8 cellular contexts compared by ENCODE assay signal in the genomic region with DNA sequence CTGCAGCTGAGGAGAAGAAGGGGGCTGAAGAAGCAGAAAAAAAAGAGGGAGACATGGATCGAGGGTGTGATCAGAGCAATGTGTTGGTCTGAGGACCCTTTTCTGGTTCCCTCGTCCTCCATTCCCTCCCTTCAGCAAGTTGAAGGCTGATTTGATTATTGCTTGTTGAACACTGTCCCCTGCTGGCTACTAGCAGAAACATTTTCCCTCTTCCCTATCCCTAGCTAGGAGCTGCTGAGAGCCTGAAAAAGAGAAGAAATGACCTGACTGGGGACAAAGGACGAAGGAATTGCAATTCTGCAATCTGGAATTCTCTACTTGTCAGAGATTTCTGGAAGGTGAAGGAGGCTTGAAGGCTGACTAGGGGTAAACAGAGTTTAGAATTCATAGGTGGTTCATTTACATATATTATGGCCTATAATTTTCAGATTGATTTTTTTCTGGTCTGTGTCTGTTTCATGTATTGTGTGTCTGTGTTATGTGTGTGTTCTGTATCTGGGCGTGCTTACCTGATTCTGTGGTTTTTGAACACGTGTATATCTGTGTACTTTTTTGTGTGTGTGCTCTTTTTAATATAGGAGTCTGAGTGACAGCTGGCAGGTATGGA. TPM values are rescaled to one million over a fixed set of nuclear protein-coding genes. Genes with fewer than 3 reads are reported as not detected.
DNase-seq lines count a peak whose midpoint lies in the region; TF ChIP-seq lines count a peak whose summit lies in the region.

No MANE protein-coding gene starts in this region.

- no peak overlapping the region for H3K9ac ChIP-seq in liver (ENCODE audit: low read depth in 1 of 2, low read length in 2 of 2)

- DNase-seq in Caki2 (ENCODE audit: low read depth) = peak; percentile 50
- DNase-seq in GM19240 (ENCODE audit: insufficient read length, low spot score) = peak; percentile 59
- DNase-seq in NCI-H1092 (lab: John Stamatoyannopoulos, UW) = peak; percentile 41
- peak; percentile 82 for DNase-seq in SK-MEL-5 (ENCODE audit: low read depth, low spot score)
- peak in 2 of 10 donors; percentile 50 to 60 for DNase-seq in dorsolateral prefrontal cortex
- DNase-seq in testis = peak; percentile 33
- DNase-seq in NK-92 (lab: John Stamatoyannopoulos, UW; ENCODE audit: unreplicated experiment) = no peak

- H3K9me3 ChIP-seq in liver (ENCODE audit: control insufficient read depth in 4 of 4, low read length in 3 of 4) (no peaks in the 10 kb centered on the region), testis (no peaks in the 10 kb centered on the region)

- in situ Hi-C loops in Caki2 (cut with HindIII; ENCODE audit: low pct_unique_long_range_greater_than_20kb, low sequenced_read_pairs) (no loop called here), SK-MEL-5 (cut with HindIII; ENCODE audit: low pct_unique_long_range_greater_than_20kb, low sequenced_read_pairs) (no loop called here)

- peak overlapping the region in 53 of 59 donors; percentile 50 to 92 (median 78) for H3K27ac ChIP-seq in dorsolateral prefrontal cortex
- no peak overlapping the region for H3K27ac ChIP-seq in liver (ENCODE audit: low read depth in 1 of 2, low read length in 2 of 2)
- H3K27ac ChIP-seq in testis = no peak overlapping the region

- H3K4me1 ChIP-seq in liver (ENCODE audit: control insufficient read depth in 4 of 4, insufficient read depth in 4 of 4, low read length in 3 of 4) = peaks cover 0 to 7% (median 1%) of the 10 kb centered on the region in 4 donors
- peaks cover 18% of the 10 kb centered on the region for H3K4me1 ChIP-seq in testis

- 12% methylated on average over 5 of the region's 5 CpGs for WGBS in liver
- WGBS in testis, 2 donors = 43 to 51% methylated on average over 5 of the region's 5 CpGs

- H3K36me3 ChIP-seq in liver (ENCODE audit: control insufficient read depth in 4 of 4, insufficient read depth in 3 of 4, low read depth in 1 of 4, low read length in 3 of 4) (no peaks in the 10 kb centered on the region), testis (ENCODE audit: low read depth, missing control alignments) (no peaks in the 10 kb centered on the region)

- TF ChIP-seq RAD21 in liver (IDR thresholded peaks at IDR 0.05) = peak; percentile 95 to 98

- TF ChIP-seq CTCF in dorsolateral prefrontal cortex (IDR thresholded peaks at IDR 0.05 in 54 of 56, conservative IDR thresholded peaks at IDR 0.05 in 2 of 56; ENCODE audit: low read depth in 1 of 56, partially characterized antibody in 56 of 56) (peak; percentile 80 to 98 (median 93)), liver (IDR thresholded peaks at IDR 0.05; ENCODE audit: low read depth, low read length, missing input control) (peak; percentile 93), testis (IDR thresholded peaks at IDR 0.05) (peak; percentile 68 to 89 (median 86))

- no peak for TF ChIP-seq POLR2A in testis (IDR thresholded peaks at IDR 0.05)

- intact Hi-C loops in dorsolateral prefrontal cortex (cut with DNase I) (loop anchor here (5.0 to 10.0 kb wide), 5 partner anchors 112 to 439 kb away; partner anchors contain the start of genes CASQ1 (in 1 of the 2) and DCAF8 (in 1 of the 2)), testis (cut with DNase I; ENCODE audit: low total_unique reads) (no loop called here)

- H3K4me3 ChIP-seq in dorsolateral prefrontal cortex = peak overlapping the region in 8 of 59 donors; percentile 2 to 35 (median 16)
- no peak overlapping the region for H3K4me3 ChIP-seq in liver (ENCODE audit: low read depth in 1 of 3, low read length in 3 of 3)
- H3K4me3 ChIP-seq in testis = no peak overlapping the region

- H3K27me3 ChIP-seq in dorsolateral prefrontal cortex (no peaks in the 10 kb centered on the region), liver (ENCODE audit: control insufficient read depth in 4 of 4, insufficient read depth in 4 of 4, low read length in 3 of 4) (no peaks in the 10 kb centered on the region), testis (no peaks in the 10 kb centered on the region)

TF ChIP-seq in liver, 16 proteins besides CTCF, POLR2A, EP300 and RAD21:
- no peak for TF ChIP-seq ATF3 (IDR thresholded peaks at IDR 0.05)
- no peak for TF ChIP-seq RXRA (IDR thresholded peaks at IDR 0.05)
- peak; percentile 60 for TF ChIP-seq YY1 (IDR thresholded peaks at IDR 0.05)
- TF ChIP-seq FOXA2 (IDR thresholded peaks at IDR 0.05) = peak; percentile 8

RNA-seq across cellular contexts. Expression of gene NHLH1, which starts 9.8 kb away (rescaled TPM):
- not detected in 2 replicates for total RNA-seq in Caki2 (2014; rRNA removed; shearing (Covaris generic); ENCODE audit: low replicate concordance)
- total RNA-seq in SK-MEL-5 (2014; rRNA removed; shearing (Covaris generic)) = not detected in 2 replicates
- polyA plus RNA-seq in SK-MEL-5 (2015; cell fraction: cytosol; rRNA removed) = 0.02 TPM in 1 of 2 replicates, not detected in the other
- polyA plus RNA-seq in SK-MEL-5 (2015; cell fraction: nucleus; rRNA removed) = 1.1 TPM in 1 of 2 replicates, not detected in the other
- total RNA-seq in dorsolateral prefrontal cortex (1 to 10 TPM in 50 of 120 experiments, under 1 TPM in 68, not detected in 2; 0.18 to 3.4 (median 0.90) TPM), liver (under 1 TPM in 1 of 2 donors, not detected in 1; 0.08 TPM), testis (under 1 TPM; 0.37 to 0.63 TPM)
- polyA plus RNA-seq in liver (not detected), testis (ENCODE audit: insufficient read depth, low read depth, low replicate concordance) (0.20 TPM)

RNA-seq across cellular contexts. Expression of gene VANGL2, which starts 23.7 kb away (rescaled TPM):
- total RNA-seq in Caki2 (2014; rRNA removed; shearing (Covaris generic); ENCODE audit: low replicate concordance) = not detected in 2 replicates
- total RNA-seq in SK-MEL-5 (2014; rRNA removed; shearing (Covaris generic)) = 1.8 and 2.0 TPM in 2 replicates
- 7.3 and 8.9 TPM in 2 replicates for polyA plus RNA-seq in SK-MEL-5 (2015; cell fraction: cytosol; rRNA removed)
- polyA plus RNA-seq in SK-MEL-5 (2015; cell fraction: nucleus; rRNA removed) = 8.5 and 10.9 TPM in 2 replicates
- total RNA-seq in dorsolateral prefrontal cortex = 10 to 100 TPM in 25 of 120 experiments, 1 to 10 TPM in 95; 3.5 to 15.6 (median 8.0) TPM
- 1 to 10 TPM in 1 of 2 donors, under 1 TPM in 1; 0.17 to 1.4 TPM for total RNA-seq in liver
- polyA plus RNA-seq in liver = under 1 TPM; 0.07 to 0.08 TPM
- 1 to 10 TPM; 3.6 to 3.8 TPM for total RNA-seq in testis
- polyA plus RNA-seq in testis (ENCODE audit: insufficient read depth, low read depth, low replicate concordance) = 5.9 TPM

RNA-seq across cellular contexts. Expression of gene NCSTN, which starts 33.4 kb away (rescaled TPM):
- 47.8 and 48.8 TPM in 2 replicates for total RNA-seq in Caki2 (2014; rRNA removed; shearing (Covaris generic); ENCODE audit: low replicate concordance)
- total RNA-seq in SK-MEL-5 (2014; rRNA removed; shearing (Covaris generic)) = 85.8 and 87.3 TPM in 2 replicates
- polyA plus RNA-seq in SK-MEL-5 (2015; cell fraction: cytosol; rRNA removed) = 201 and 219 TPM in 2 replicates
- 166 and 181 TPM in 2 replicates for polyA plus RNA-seq in SK-MEL-5 (2015; cell fraction: nucleus; rRNA removed)
- total RNA-seq in dorsolateral prefrontal cortex (10 to 100 TPM; 44.1 to 95.7 (median 60.5) TPM), liver (10 to 100 TPM; 36.1 to 44.6 TPM), testis (100 to 1,000 TPM; 109 to 112 TPM)
- polyA plus RNA-seq in liver (10 to 100 TPM; 32.2 to 39.0 TPM), testis (ENCODE audit: insufficient read depth, low read depth, low replicate concordance) (115 TPM)

RNA-seq across cellular contexts. Expression of gene COPA, which starts 33.6 kb away (rescaled TPM):
- 80.5 and 84.9 TPM in 2 replicates for total RNA-seq in Caki2 (2014; rRNA removed; shearing (Covaris generic); ENCODE audit: low replicate concordance)
- 183 and 186 TPM in 2 replicates for total RNA-seq in SK-MEL-5 (2014; rRNA removed; shearing (Covaris generic))
- polyA plus RNA-seq in SK-MEL-5 (2015; cell fraction: cytosol; rRNA removed) = 162 and 214 TPM in 2 replicates
- 86.6 and 95.4 TPM in 2 replicates for polyA plus RNA-seq in SK-MEL-5 (2015; cell fraction: nucleus; rRNA removed)
- total RNA-seq in dorsolateral prefrontal cortex (100 to 1,000 TPM; 107 to 252 (median 197) TPM), liver (100 to 1,000 TPM in 1 of 2 donors, 10 to 100 TPM in 1; 92.7 to 145 TPM), testis (100 to 1,000 TPM; 114 to 123 TPM)
- polyA plus RNA-seq in liver (10 to 100 TPM; 46.8 to 59.1 TPM), testis (ENCODE audit: insufficient read depth, low read depth, low replicate concordance) (88.9 TPM)

Comparison
In these comparisons a context has a peak if more than half of its experiments do, and no peak if none do; other contexts are left out.
1. H3K27ac ChIP-seq: peak in dorsolateral prefrontal cortex (53 of 59); none in liver (0 of 2) and testis (0 of 2).
2. Peak in every context shown above with its lines, with median percentiles within 50 percentile points of each other: CTCF ChIP-seq.